13 cellular contexts compared by ENCODE assay signal in genomic region chr1:22414244-22414751, GRCh38. TPM values are rescaled to one million over a fixed set of nuclear protein-coding genes. Genes with fewer than 3 reads are reported as not detected.
DNase-seq lines count a peak whose midpoint lies in the region; ATAC-seq and TF ChIP-seq lines count a peak whose summit lies in the region.
"Had no signal": no experiment of that assay in that cellular context is flagged by ENCODE, and none has a peak within 500 bp of the region (broad histone marks: within the 10 kb centered on the region; RNA-seq: fewer than 3 reads in every experiment).

No MANE protein-coding gene starts in this region.

- no peaks in the 10 kb centered on the region for H3K27me3 ChIP-seq in hepatocyte
- H3K27me3 ChIP-seq in trophoblast cell (ENCODE audit: insufficient read depth, low read length), result no peaks in the 10 kb centered on the region

- peak overlapping the region; percentile 28 for H3K4me2 ChIP-seq in hepatocyte
- H3K4me2 ChIP-seq in trophoblast cell (ENCODE audit: low read length), result no peak overlapping the region

- peak overlapping the region; percentile 10 for H2BK5ac ChIP-seq in trophoblast cell (ENCODE audit: low read depth, low read length, poor library complexity)

- H4K20me1 ChIP-seq in hepatocyte (ENCODE audit: insufficient read depth, poor library complexity, severe bottlenecking), result no peaks in the 10 kb centered on the region

- H3K27ac ChIP-seq in hepatocyte (peak overlapping the region; percentile 94), trophoblast cell (ENCODE audit: low read depth, low read length) (no peak overlapping the region)
- H3K27ac ChIP-seq: psoas muscle had no signal

- H2AFZ ChIP-seq in hepatocyte, result no peak overlapping the region
- no peak overlapping the region for H2AFZ ChIP-seq in trophoblast cell (ENCODE audit: insufficient read depth, low read length, poor library complexity)

- H3K9ac ChIP-seq in trophoblast cell (ENCODE audit: low read length), result no peak overlapping the region

- H4K12ac ChIP-seq in trophoblast cell (ENCODE audit: low read depth, low read length), result no peak overlapping the region

- H4K91ac ChIP-seq in trophoblast cell (ENCODE audit: low read depth, low read length), result peak overlapping the region; percentile 42

- peaks cover 27% of the 10 kb centered on the region for H3K79me1 ChIP-seq in trophoblast cell (ENCODE audit: low read length)

- no peaks in the 10 kb centered on the region for H3K79me2 ChIP-seq in hepatocyte
- H3K79me2 ChIP-seq in trophoblast cell (ENCODE audit: control insufficient read depth, insufficient read depth, low read length, poor library complexity), result no peaks in the 10 kb centered on the region

- 51% methylated on average over 11 of the region's 11 CpGs for WGBS in hepatocyte (ENCODE audit: low lambda C conversion rate, missing lambda C conversion rate)
- WGBS in trophoblast cell (ENCODE audit: extremely low coverage, insufficient coverage, insufficient read length), result no CpG with 5 or more reads among the region's 11 CpGs

- no peak overlapping the region for H3K4ac ChIP-seq in trophoblast cell (ENCODE audit: low read depth, low read length)

- H3K4me3 ChIP-seq in hepatocyte (no peak overlapping the region), trophoblast cell (ENCODE audit: low read depth, low read length) (no peak overlapping the region)
- H3K4me3 ChIP-seq: psoas muscle had no signal

- TF ChIP-seq CTCF in hepatocyte (IDR thresholded peaks at IDR 0.05; ENCODE audit: poor library complexity), result no peak

- no peak for ATAC-seq in HG03097 (IDR thresholded peaks at IDR 0.05; ENCODE audit: low FRiP score, unreplicated experiment)
- ATAC-seq in GM18519 (IDR thresholded peaks at IDR 0.05; ENCODE audit: low FRiP score, unreplicated experiment), result no peak
- ATAC-seq: psoas muscle had no signal

- no peaks in the 10 kb centered on the region for H3K9me2 ChIP-seq in hepatocyte (replicated peaks; ENCODE audit: insufficient read depth)

- DNase-seq in HT-29 (ENCODE audit: low spot score) (peak; percentile 83), NCI-H510A treated with DMSO at 0.1 percent for 48 hours (lab: John Stamatoyannopoulos, UW) (peak; percentile 94), hepatocyte (ENCODE audit: low spot score) (peak; percentile 79), trophoblast cell (no peak), NCI-H2171 (lab: John Stamatoyannopoulos, UW) (no peak), COLO829 (ENCODE audit: low spot score) (no peak)
- DNase-seq: activated naive CD4-positive, alpha-beta T cell treated with anti-CD3 and anti-CD28 coated beads, Interleukin-2, amount 10 ng/mL, durations not matched to agents 7 days and 5 days; effector memory CD4-positive, alpha-beta T cell; EL; MM.1S; psoas muscle had no signal

- no peak overlapping the region for H3K23ac ChIP-seq in trophoblast cell (ENCODE audit: low read length)

- no peaks in the 10 kb centered on the region for H3K36me3 ChIP-seq in hepatocyte (replicated peaks; ENCODE audit: insufficient read depth, low read depth)
- H3K36me3 ChIP-seq in trophoblast cell (ENCODE audit: control insufficient read depth in 1 of 2, insufficient read depth in 2 of 2, low read length in 2 of 2), result no peaks in the 10 kb centered on the region

- peak overlapping the region; percentile 28 for H2BK120ac ChIP-seq in trophoblast cell (ENCODE audit: insufficient read depth, low read length, poor library complexity)

- H3K9me3 ChIP-seq in hepatocyte (ENCODE audit: low read depth) (no peaks in the 10 kb centered on the region), trophoblast cell (ENCODE audit: insufficient read depth, low read depth, low read length) (no peaks in the 10 kb centered on the region)
- H3K9me3 ChIP-seq: psoas muscle had no signal

- peak overlapping the region; percentile 22 for H3K14ac ChIP-seq in trophoblast cell (ENCODE audit: low read length)

- H4K8ac ChIP-seq in trophoblast cell (ENCODE audit: low read depth, low read length), result no peak overlapping the region

- peak overlapping the region; percentile 0 for H3K18ac ChIP-seq in trophoblast cell (ENCODE audit: low read length)

- peak overlapping the region; percentile 45 for H2BK12ac ChIP-seq in trophoblast cell (ENCODE audit: low read length)

- H3K4me1 ChIP-seq in hepatocyte (ENCODE audit: insufficient read depth) (peaks cover 30% of the 10 kb centered on the region), trophoblast cell (ENCODE audit: control insufficient read depth in 1 of 2, insufficient read depth in 2 of 2, low read length in 2 of 2) (peaks cover 21 to 26% of the 10 kb centered on the region in 2 experiments)

- H2AK5ac ChIP-seq in trophoblast cell (ENCODE audit: low read length), result peak overlapping the region; percentile 3

RNA-seq across cellular contexts. Expression of gene ZBTB40, which starts 37.4 kb away (rescaled TPM):
- 10.4 and 11.9 TPM in 2 replicates for total RNA-seq in HT-29 (2014; rRNA removed; shearing (Covaris generic))
- 17.7 and 18.1 TPM in 2 replicates for total RNA-seq in hepatocyte
- 7.3 and 8.0 TPM in 2 replicates for polyA plus RNA-seq in hepatocyte
- polyA plus RNA-seq in trophoblast cell (2013), result 11.0 and 11.3 TPM in 2 replicates

Comparison
In these comparisons a context has a peak if more than half of its experiments do, and no peak if none do; other contexts are left out.
1. DNase-seq: peak in HT-29 (single experiment), NCI-H510A treated with DMSO at 0.1 percent for 48 hours (single experiment) and hepatocyte (single experiment); none in trophoblast cell (0 of 2), NCI-H2171 (single experiment) and COLO829 (single experiment).